ENCODE assay signal across 8 cellular contexts in the genomic region with DNA sequence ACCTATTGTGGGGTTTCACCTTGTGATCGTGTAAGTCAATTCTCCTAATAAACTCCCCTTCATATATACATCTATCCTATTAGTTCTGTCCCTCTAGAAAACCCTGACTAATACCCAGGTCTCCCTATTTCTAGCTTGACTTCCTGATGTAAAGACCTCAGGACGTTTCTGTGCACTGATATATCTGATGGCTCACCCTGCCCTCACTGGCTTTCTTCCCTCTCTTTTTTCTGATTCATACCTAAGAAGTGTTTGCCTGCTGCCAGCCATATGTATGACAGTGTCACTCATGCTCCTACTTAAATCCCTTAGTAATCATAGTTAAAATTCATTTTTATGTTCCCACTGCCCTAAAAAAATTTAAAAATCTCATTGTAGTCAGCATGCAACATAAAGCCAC.
"Had no signal": no experiment of that assay in that cellular context is flagged by ENCODE, and none has a peak within 500 bp of the region (broad histone marks: within the 10 kb centered on the region; RNA-seq: fewer than 3 reads in every experiment).

No MANE protein-coding gene starts in this region.

- H3K9me3 ChIP-seq: HAP-1 had no signal

- FAIRE-seq: HTR-8/SVneo, K562 had no signal

- H3K27ac Mint-ChIP-seq: GM23338 had no signal

- H3K4me3 Mint-ChIP-seq: GM23338 had no signal

- DNase-seq: H7, IMR-90, KG1 had no signal

- H3K4me3 ChIP-seq: GM23338, HAP-1, K562 had no signal

- H2AFZ ChIP-seq: GM23338 had no signal

- H3K36me3 ChIP-seq: HAP-1 had no signal

- H3K4me1 ChIP-seq: HAP-1 had no signal

- ATAC-seq: GM23338, HCT116, K562 had no signal
